Comparison of ENCODE assay signal across 10 cellular contexts in genomic region chr6:69729870-69730449, GRCh38.
DNase-seq lines count a peak whose midpoint lies in the region; ATAC-seq and TF ChIP-seq lines count a peak whose summit lies in the region.
"Had no signal": no experiment of that assay in that cellular context is flagged by ENCODE, and none has a peak within 500 bp of the region (broad histone marks: within the 10 kb centered on the region; RNA-seq: fewer than 3 reads in every experiment).

No MANE protein-coding gene starts in this region.

- CTCF ChIA-PET in activated CD8-positive, alpha-beta T cell treated with anti-CD3 and anti-CD28 coated beads for 36 hours (lab: Charles Lee), result interaction anchor here (0.7 to 1.5 kb wide), 13 partner anchors 8 to 313 kb away, joined by 3 to 5 read pairs (median 3); partner anchors contain the start of gene LMBRD1
- CTCF ChIA-PET in activated CD8-positive, alpha-beta T cell treated with anti-CD3 and anti-CD28 coated beads, Interleukin-2, amount 10 ng/mL, durations not matched to agents 7 days and 5 days (lab: Charles Lee), result interaction anchor here (0.8 to 1.6 kb wide), 3 partner anchors 10 to 377 kb away, joined by 3 to 4 read pairs (median 3); no protein-coding TSS in a partner anchor

- TF ChIP-seq CTCF in activated CD8-positive, alpha-beta T cell treated with anti-CD3 and anti-CD28 coated beads for 36 hours (IDR thresholded peaks at IDR 0.05), result peak; percentile 65
- peak in 55 of 56 donors; percentile 37 to 79 (median 59) for TF ChIP-seq CTCF in dorsolateral prefrontal cortex (IDR thresholded peaks at IDR 0.05 in 54 of 56, conservative IDR thresholded peaks at IDR 0.05 in 2 of 56; ENCODE audit: low read depth in 1 of 56, partially characterized antibody in 56 of 56)
- peak; percentile 14 to 33 for TF ChIP-seq CTCF in tibial artery (IDR thresholded peaks at IDR 0.05)

- H3K27ac Mint-ChIP-seq in activated CD8-positive, alpha-beta T cell treated with anti-CD3 and anti-CD28 coated beads for 36 hours, result no peak overlapping the region
- H3K27ac Mint-ChIP-seq in activated CD8-positive, alpha-beta T cell treated with anti-CD3 and anti-CD28 coated beads, Interleukin-2, amount 10 ng/mL, durations not matched to agents 7 days and 5 days, result no peak overlapping the region
- no peak overlapping the region for H3K27ac Mint-ChIP-seq in naive thymus-derived CD8-positive, alpha-beta T cell
- H3K27ac Mint-ChIP-seq: naive thymus-derived CD4-positive, alpha-beta T cell had no signal

- no peaks in the 10 kb centered on the region for H3K4me1 ChIP-seq in tibial artery

- H3K27ac ChIP-seq in dorsolateral prefrontal cortex (no peak overlapping the region), tibial artery (no peak overlapping the region)

- POLR2A ChIA-PET in activated CD8-positive, alpha-beta T cell treated with anti-CD3 and anti-CD28 coated beads for 36 hours (lab: Charles Lee), result no interaction called here
- POLR2A ChIA-PET in activated CD8-positive, alpha-beta T cell treated with anti-CD3 and anti-CD28 coated beads, Interleukin-2, amount 10 ng/mL, durations not matched to agents 7 days and 5 days (lab: Charles Lee), result no interaction called here
- POLR2A ChIA-PET in naive thymus-derived CD8-positive, alpha-beta T cell (lab: Charles Lee), result no interaction called here

- intact Hi-C loops in activated CD8-positive, alpha-beta T cell treated with anti-CD3 and anti-CD28 coated beads for 36 hours (cut with micrococcal nuclease), result loop anchor here (10.0 kb wide), 1 partner anchor 375 kb away; no protein-coding TSS in a partner anchor
- intact Hi-C loops in dorsolateral prefrontal cortex (cut with DNase I) (loop anchor here in 1 of 2 donors (10.0 kb wide), 1 partner anchor 375 kb away; no protein-coding TSS in a partner anchor), tibial artery (cut with DNase I; ENCODE audit: low total_unique reads) (no loop called here)

- no peak overlapping the region for H3K4me3 Mint-ChIP-seq in activated CD8-positive, alpha-beta T cell treated with anti-CD3 and anti-CD28 coated beads for 36 hours
- H3K4me3 Mint-ChIP-seq in activated CD8-positive, alpha-beta T cell treated with anti-CD3 and anti-CD28 coated beads, Interleukin-2, amount 10 ng/mL, durations not matched to agents 7 days and 5 days, result no peak overlapping the region
- no peak overlapping the region for H3K4me3 Mint-ChIP-seq in naive thymus-derived CD8-positive, alpha-beta T cell
- H3K4me3 Mint-ChIP-seq: naive thymus-derived CD4-positive, alpha-beta T cell had no signal

- no peak overlapping the region for H3K4me3 ChIP-seq in dorsolateral prefrontal cortex
- H3K4me3 ChIP-seq in tibial artery, result no peak overlapping the region

- ATAC-seq in activated CD8-positive, alpha-beta T cell treated with anti-CD3 and anti-CD28 coated beads for 36 hours, result no peak
- no peak for ATAC-seq in activated CD8-positive, alpha-beta T cell treated with anti-CD3 and anti-CD28 coated beads, Interleukin-2, amount 10 ng/mL, durations not matched to agents 7 days and 5 days
- ATAC-seq in naive thymus-derived CD8-positive, alpha-beta T cell, result no peak
- ATAC-seq: naive thymus-derived CD4-positive, alpha-beta T cell had no signal

- H3K9me3 ChIP-seq in tibial artery, result no peaks in the 10 kb centered on the region

- H3K4me1 Mint-ChIP-seq in activated CD8-positive, alpha-beta T cell treated with anti-CD3 and anti-CD28 coated beads for 36 hours (ENCODE audit: low read depth), result no peaks in the 10 kb centered on the region
- no peaks in the 10 kb centered on the region for H3K4me1 Mint-ChIP-seq in activated CD8-positive, alpha-beta T cell treated with anti-CD3 and anti-CD28 coated beads, Interleukin-2, amount 10 ng/mL, durations not matched to agents 7 days and 5 days (ENCODE audit: low read depth)
- peaks cover 8 to 27% (median 10%) of the 10 kb centered on the region in 4 donors for H3K4me1 Mint-ChIP-seq in naive thymus-derived CD8-positive, alpha-beta T cell

- no peak for DNase-seq in activated CD8-positive, alpha-beta T cell treated with anti-CD3 and anti-CD28 coated beads for 36 hours
- no peak for DNase-seq in activated CD8-positive, alpha-beta T cell treated with anti-CD3 and anti-CD28 coated beads, Interleukin-2, amount 10 ng/mL, durations not matched to agents 7 days and 5 days
- DNase-seq in NCI-H460 (ENCODE audit: extremely low read depth, low read depth) (peak; percentile 7), dorsolateral prefrontal cortex (no peak), tibial artery (no peak), GOT3 (lab: John Stamatoyannopoulos, UW) (no peak)
- no peak for DNase-seq in naive thymus-derived CD8-positive, alpha-beta T cell
- DNase-seq in activated CD4-positive, alpha-beta T cell treated with anti-CD3 and anti-CD28 coated beads, Interleukin-2, amount 50 U/mL, for 1 hour, result no peak
- DNase-seq: effector CD4-positive, alpha-beta T cell had no signal

- H3K27me3 ChIP-seq in dorsolateral prefrontal cortex, result no peaks in the 10 kb centered on the region
- no peaks in the 10 kb centered on the region for H3K27me3 ChIP-seq in tibial artery

- no peaks in the 10 kb centered on the region for H3K27me3 Mint-ChIP-seq in activated CD8-positive, alpha-beta T cell treated with anti-CD3 and anti-CD28 coated beads for 36 hours
- no peaks in the 10 kb centered on the region for H3K27me3 Mint-ChIP-seq in activated CD8-positive, alpha-beta T cell treated with anti-CD3 and anti-CD28 coated beads, Interleukin-2, amount 10 ng/mL, durations not matched to agents 7 days and 5 days (ENCODE audit: low read depth)
- H3K27me3 Mint-ChIP-seq in naive thymus-derived CD8-positive, alpha-beta T cell, result no peaks in the 10 kb centered on the region
- H3K27me3 Mint-ChIP-seq: naive thymus-derived CD4-positive, alpha-beta T cell had no signal

- peaks cover 5% of the 10 kb centered on the region for H3K9me3 Mint-ChIP-seq in activated CD8-positive, alpha-beta T cell treated with anti-CD3 and anti-CD28 coated beads for 36 hours
- H3K9me3 Mint-ChIP-seq in activated CD8-positive, alpha-beta T cell treated with anti-CD3 and anti-CD28 coated beads, Interleukin-2, amount 10 ng/mL, durations not matched to agents 7 days and 5 days (ENCODE audit: insufficient read depth), result peaks cover 4% of the 10 kb centered on the region
- H3K9me3 Mint-ChIP-seq in naive thymus-derived CD8-positive, alpha-beta T cell, result peaks cover 0 to 7% (median 4%) of the 10 kb centered on the region in 9 donors

- peaks cover 0 to 16% (median 12%) of the 10 kb centered on the region in 3 donors for H3K36me3 ChIP-seq in tibial artery

- H3K36me3 Mint-ChIP-seq in activated CD8-positive, alpha-beta T cell treated with anti-CD3 and anti-CD28 coated beads for 36 hours (ENCODE audit: low read depth), result peaks cover 14% of the 10 kb centered on the region
- H3K36me3 Mint-ChIP-seq in activated CD8-positive, alpha-beta T cell treated with anti-CD3 and anti-CD28 coated beads, Interleukin-2, amount 10 ng/mL, durations not matched to agents 7 days and 5 days (ENCODE audit: low read depth), result peaks cover 13% of the 10 kb centered on the region
- peaks cover 15 to 33% (median 18%) of the 10 kb centered on the region in 3 donors for H3K36me3 Mint-ChIP-seq in naive thymus-derived CD8-positive, alpha-beta T cell
